In the genomic region with DNA sequence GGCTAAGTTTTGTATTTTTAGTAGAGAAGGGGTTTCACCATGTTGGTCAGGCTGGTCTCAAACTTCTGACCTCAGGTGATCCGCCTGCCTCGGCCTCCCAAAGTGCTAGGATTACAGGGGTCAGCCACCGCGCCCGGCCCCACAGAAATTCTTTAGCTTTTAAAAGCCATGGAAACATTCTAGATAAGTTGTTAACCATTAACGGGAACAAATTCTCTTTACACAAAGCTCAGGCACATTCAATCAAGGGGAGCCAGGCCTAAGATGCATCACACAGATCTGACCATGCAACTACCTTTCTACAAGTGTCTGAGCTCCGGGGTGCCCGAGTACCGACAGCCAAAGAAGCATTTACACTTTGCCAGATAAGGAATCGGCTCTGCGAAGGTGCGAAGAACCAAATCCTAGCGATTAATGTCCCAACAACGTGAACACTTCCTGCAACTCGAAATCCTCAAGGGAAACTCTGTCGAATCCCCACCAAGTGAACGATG, we compare ENCODE assay signal across 7 cellular contexts. TPM values are rescaled to one million over a fixed set of nuclear protein-coding genes. Genes with fewer than 3 reads are reported as not detected.
A peak's percentile ranks its signal among the peaks of the same experiment; 100 is the strongest.
DNase-seq lines count a peak whose midpoint lies in the region; ATAC-seq and TF ChIP-seq lines count a peak whose summit lies in the region.

No MANE protein-coding gene starts in this region.

- POLR2A ChIA-PET in HCT116 (lab: Charles Lee), result no interaction called here
- POLR2A ChIA-PET in activated B cell treated with CpG ODN at 0.5 μM for 24 hours (lab: Charles Lee), result interaction anchor here (0.8 to 1.5 kb wide), 4 partner anchors 42 to 1693 kb away, joined by 3 to 4 read pairs (median 4); no protein-coding TSS in a partner anchor

- peaks cover 67% of the 10 kb centered on the region for H3K36me3 Mint-ChIP-seq in activated B cell treated with CpG ODN at 0.5 μM for 24 hours (ENCODE audit: low read depth)
- peaks cover 33 to 51% of the 10 kb centered on the region in 2 donors for H3K36me3 Mint-ChIP-seq in stimulated activated naive B cell treated with anti-CD40 and anti-IgM and Interleukin-4, amounts not matched to agents 10 μg/mL and 1 μg/mL and 100 μg/mL, for 72 hours

- H3K9me3 ChIP-seq in HCT116 (ENCODE audit: control insufficient read depth in 1 of 2, insufficient read depth in 1 of 2, low read depth in 1 of 2, low read length in 2 of 2), result no peaks in the 10 kb centered on the region

- TF ChIP-seq CTCF in HCT116 (IDR thresholded peaks at IDR 0.05 in 2 of 3, conservative IDR thresholded peaks at IDR 0.05 in 1 of 3; ENCODE audit: borderline replicate concordance in 1 of 3, insufficient read depth in 1 of 3, low read depth in 2 of 3, low read length in 2 of 3) (no peak), activated B cell treated with CpG ODN at 0.5 μM for 24 hours (IDR thresholded peaks at IDR 0.05) (no peak)

- no peaks in the 10 kb centered on the region for H3K9me3 Mint-ChIP-seq in activated B cell treated with CpG ODN at 0.5 μM for 24 hours
- H3K9me3 Mint-ChIP-seq in stimulated activated naive B cell treated with anti-CD40 and anti-IgM and Interleukin-4, amounts not matched to agents 10 μg/mL and 1 μg/mL and 100 μg/mL, for 72 hours, result no peaks in the 10 kb centered on the region

- CTCF ChIA-PET in HCT116 (lab: Charles Lee) (no interaction called here), activated B cell treated with CpG ODN at 0.5 μM for 24 hours (lab: Charles Lee) (interaction anchor here (1.7 kb wide), 1 partner anchor 81 kb away, joined by 4 read pairs; no protein-coding TSS in a partner anchor)

- peaks cover 100% of the 10 kb centered on the region for H3K79me2 ChIP-seq in HCT116 (ENCODE audit: insufficient read depth, low read length)

- no peak overlapping the region for H2AFZ ChIP-seq in HCT116 (ENCODE audit: low read depth, low read length, poor library complexity, severe bottlenecking)

- peak overlapping the region; percentile 89 for H3K9ac ChIP-seq in HCT116 (ENCODE audit: low read length)

- H3K4me3 Mint-ChIP-seq in activated B cell treated with CpG ODN at 0.5 μM for 24 hours, result peak overlapping the region; percentile 84
- H3K4me3 Mint-ChIP-seq in stimulated activated naive B cell treated with anti-CD40 and anti-IgM and Interleukin-4, amounts not matched to agents 10 μg/mL and 1 μg/mL and 100 μg/mL, for 72 hours, result peak overlapping the region; percentile 91 to 95

- H3K36me3 ChIP-seq in HCT116 (ENCODE audit: control insufficient read depth in 1 of 2, insufficient read depth in 2 of 2, low read length in 2 of 2), result peaks cover 36 to 60% of the 10 kb centered on the region in 2 experiments

- no peaks in the 10 kb centered on the region for H3K9me2 ChIP-seq in HCT116 (ENCODE audit: insufficient read depth)

- no TSS peak for BruUV-seq in HCT116 (replicated peaks; lab: Mats Ljungman, UMichigan)

- no peak for ATAC-seq in HCT116
- ATAC-seq in activated B cell treated with CpG ODN at 0.5 μM for 24 hours (ENCODE audit: low read depth), result no peak
- ATAC-seq in stimulated activated naive B cell treated with anti-CD40 and anti-IgM and Interleukin-4, amounts not matched to agents 10 μg/mL and 1 μg/mL and 100 μg/mL, for 72 hours (replicated peaks), result no peak
- no peak for ATAC-seq in GM18505 (IDR thresholded peaks at IDR 0.05; ENCODE audit: unreplicated experiment)

- no peak for TF ChIP-seq POLR2A in HCT116 (IDR thresholded peaks at IDR 0.05; ENCODE audit: borderline replicate concordance, extremely low read depth, insufficient read depth, insufficient read length)
- no peak for TF ChIP-seq POLR2A in GM18505 (IDR thresholded peaks at IDR 0.05; ENCODE audit: borderline replicate concordance, extremely low read depth, insufficient read depth, insufficient read length)

- H3K27ac ChIP-seq in HCT116 (ENCODE audit: low read depth, low read length), result peak overlapping the region; percentile 90

- intact Hi-C loops in HCT116 (cut with micrococcal nuclease), result no loop called here
- intact Hi-C loops in activated B cell treated with CpG ODN at 0.5 μM for 24 hours (cut with micrococcal nuclease), result no loop called here

- H4K20me1 ChIP-seq in HCT116 (ENCODE audit: insufficient read depth), result peaks cover 12% of the 10 kb centered on the region; the same call in 1 of the 2 replicates

- no peaks in the 10 kb centered on the region for H3K27me3 ChIP-seq in HCT116 (ENCODE audit: insufficient read depth, low read length)

- peak overlapping the region; percentile 75 for H3K4me2 ChIP-seq in HCT116 (ENCODE audit: low read length)

- RAD21 ChIA-PET in HCT116 (lab: Charles Lee; ENCODE audit: low non-redundant PET in 1 of 2, low total read pairs in 2 of 2, uncharacterized antibody in 2 of 2, unreplicated experiment in 2 of 2), result no interaction called here

- TF ChIP-seq RAD21 in HCT116 (IDR thresholded peaks at IDR 0.05; ENCODE audit: low read depth), result no peak

- H3K27ac Mint-ChIP-seq in activated B cell treated with CpG ODN at 0.5 μM for 24 hours, result peak overlapping the region; percentile 65
- peak overlapping the region; percentile 9 for H3K27ac Mint-ChIP-seq in stimulated activated naive B cell treated with anti-CD40 and anti-IgM and Interleukin-4, amounts not matched to agents 10 μg/mL and 1 μg/mL and 100 μg/mL, for 72 hours

- H3K4me3 ChIP-seq in HCT116 (replicated peaks in 1 of 2; ENCODE audit: low read depth in 1 of 2, low read length in 2 of 2) (peak overlapping the region; percentile 92 to 93), iPS-11a (ENCODE audit: low read depth, low read length) (peak overlapping the region; percentile 93)

- peaks cover 11 to 22% of the 10 kb centered on the region in 2 experiments; a peak in 3 of 4 replicates for H3K4me1 ChIP-seq in HCT116 (ENCODE audit: control insufficient read depth in 1 of 2, insufficient read depth in 2 of 2, low read length in 2 of 2)

- peaks cover 45% of the 10 kb centered on the region for H3K4me1 Mint-ChIP-seq in activated B cell treated with CpG ODN at 0.5 μM for 24 hours
- H3K4me1 Mint-ChIP-seq in stimulated activated naive B cell treated with anti-CD40 and anti-IgM and Interleukin-4, amounts not matched to agents 10 μg/mL and 1 μg/mL and 100 μg/mL, for 72 hours, result peaks cover 33 to 58% of the 10 kb centered on the region in 2 donors

- no peaks in the 10 kb centered on the region for H3K27me3 Mint-ChIP-seq in activated B cell treated with CpG ODN at 0.5 μM for 24 hours
- H3K27me3 Mint-ChIP-seq in stimulated activated naive B cell treated with anti-CD40 and anti-IgM and Interleukin-4, amounts not matched to agents 10 μg/mL and 1 μg/mL and 100 μg/mL, for 72 hours, result no peaks in the 10 kb centered on the region

- DNase-seq in HCT116 (ENCODE audit: low read depth, low spot score) (no peak), activated B cell treated with CpG ODN at 0.5 μM for 24 hours (no peak), SW480 (ENCODE audit: low spot score) (no peak), UCSD-AML1 (lab: John Stamatoyannopoulos, UW; ENCODE audit: unreplicated experiment) (no peak)
- no peak for DNase-seq in stimulated activated naive B cell treated with anti-CD40 and anti-IgM and Interleukin-4, amounts not matched to agents 10 μg/mL and 1 μg/mL and 100 μg/mL, for 72 hours

TF ChIP-seq in HCT116, 20 proteins besides CTCF, POLR2A, EP300 and RAD21 (continues in another document):
- TF ChIP-seq ZNF274 (IDR thresholded peaks at IDR 0.05; ENCODE audit: low read depth, low read length), result no peak
- no peak for TF ChIP-seq EZH2 (IDR thresholded peaks at IDR 0.05)
- TF ChIP-seq CEBPB (IDR thresholded peaks at IDR 0.05; ENCODE audit: low read depth), result no peak
- TF ChIP-seq, protein P1, sequence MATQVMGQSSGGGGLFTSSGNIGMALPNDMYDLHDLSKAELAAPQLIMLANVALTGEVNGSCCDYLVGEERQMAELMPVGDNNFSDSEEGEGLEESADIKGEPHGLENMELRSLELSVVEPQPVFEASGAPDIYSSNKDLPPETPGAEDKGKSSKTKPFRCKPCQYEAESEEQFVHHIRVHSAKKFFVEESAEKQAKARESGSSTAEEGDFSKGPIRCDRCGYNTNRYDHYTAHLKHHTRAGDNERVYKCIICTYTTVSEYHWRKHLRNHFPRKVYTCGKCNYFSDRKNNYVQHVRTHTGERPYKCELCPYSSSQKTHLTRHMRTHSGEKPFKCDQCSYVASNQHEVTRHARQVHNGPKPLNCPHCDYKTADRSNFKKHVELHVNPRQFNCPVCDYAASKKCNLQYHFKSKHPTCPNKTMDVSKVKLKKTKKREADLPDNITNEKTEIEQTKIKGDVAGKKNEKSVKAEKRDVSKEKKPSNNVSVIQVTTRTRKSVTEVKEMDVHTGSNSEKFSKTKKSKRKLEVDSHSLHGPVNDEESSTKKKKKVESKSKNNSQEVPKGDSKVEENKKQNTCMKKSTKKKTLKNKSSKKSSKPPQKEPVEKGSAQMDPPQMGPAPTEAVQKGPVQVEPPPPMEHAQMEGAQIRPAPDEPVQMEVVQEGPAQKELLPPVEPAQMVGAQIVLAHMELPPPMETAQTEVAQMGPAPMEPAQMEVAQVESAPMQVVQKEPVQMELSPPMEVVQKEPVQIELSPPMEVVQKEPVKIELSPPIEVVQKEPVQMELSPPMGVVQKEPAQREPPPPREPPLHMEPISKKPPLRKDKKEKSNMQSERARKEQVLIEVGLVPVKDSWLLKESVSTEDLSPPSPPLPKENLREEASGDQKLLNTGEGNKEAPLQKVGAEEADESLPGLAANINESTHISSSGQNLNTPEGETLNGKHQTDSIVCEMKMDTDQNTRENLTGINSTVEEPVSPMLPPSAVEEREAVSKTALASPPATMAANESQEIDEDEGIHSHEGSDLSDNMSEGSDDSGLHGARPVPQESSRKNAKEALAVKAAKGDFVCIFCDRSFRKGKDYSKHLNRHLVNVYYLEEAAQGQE (IDR thresholded peaks at IDR 0.05; ENCODE audit: low read depth), result no peak
- TF ChIP-seq, protein P2, sequence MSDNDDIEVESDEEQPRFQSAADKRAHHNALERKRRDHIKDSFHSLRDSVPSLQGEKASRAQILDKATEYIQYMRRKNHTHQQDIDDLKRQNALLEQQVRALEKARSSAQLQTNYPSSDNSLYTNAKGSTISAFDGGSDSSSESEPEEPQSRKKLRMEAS (IDR thresholded peaks at IDR 0.05), result no peak
- TF ChIP-seq SP1 (IDR thresholded peaks at IDR 0.05; ENCODE audit: low read depth), result no peak
- no peak for TF ChIP-seq JUND (IDR thresholded peaks at IDR 0.05)
- TF ChIP-seq POLR2AphosphoS5 (IDR thresholded peaks at IDR 0.05; ENCODE audit: low read depth, low read length), result no peak
- TF ChIP-seq, protein P3, sequence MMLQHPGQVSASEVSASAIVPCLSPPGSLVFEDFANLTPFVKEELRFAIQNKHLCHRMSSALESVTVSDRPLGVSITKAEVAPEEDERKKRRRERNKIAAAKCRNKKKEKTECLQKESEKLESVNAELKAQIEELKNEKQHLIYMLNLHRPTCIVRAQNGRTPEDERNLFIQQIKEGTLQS (IDR thresholded peaks at IDR 0.05), result no peak

RNA-seq across cellular contexts. Expression of a gene that starts 1.0 kb away (rescaled TPM):
- 73.0 TPM for total RNA-seq in HCT116 (2021; ENCODE audit: unreplicated experiment)
- 53.7 and 56.0 TPM in 2 replicates for polyA plus RNA-seq in HCT116 (2012)
- 27.8 and 29.0 TPM in 2 replicates for total RNA-seq in activated B cell treated with CpG ODN at 0.5 μM for 24 hours

RNA-seq across cellular contexts. Expression of a gene that starts 1.2 kb away (rescaled TPM):
- 839 TPM for total RNA-seq in HCT116 (2021; ENCODE audit: unreplicated experiment)
- 1,327 and 1,340 TPM in 2 replicates for polyA plus RNA-seq in HCT116 (2012)
- total RNA-seq in activated B cell treated with CpG ODN at 0.5 μM for 24 hours, result 578 TPM in 2 replicates

RNA-seq across cellular contexts. Expression of a gene that starts 47.4 kb away (rescaled TPM):
- total RNA-seq in HCT116 (2021; ENCODE audit: unreplicated experiment) (30.0 TPM), activated B cell treated with CpG ODN at 0.5 μM for 24 hours (16.1 and 18.3 TPM in 2 replicates)
- polyA plus RNA-seq in HCT116 (2012), result 30.2 and 35.4 TPM in 2 replicates
